7 cellular contexts compared by ENCODE assay signal in the genomic region with DNA sequence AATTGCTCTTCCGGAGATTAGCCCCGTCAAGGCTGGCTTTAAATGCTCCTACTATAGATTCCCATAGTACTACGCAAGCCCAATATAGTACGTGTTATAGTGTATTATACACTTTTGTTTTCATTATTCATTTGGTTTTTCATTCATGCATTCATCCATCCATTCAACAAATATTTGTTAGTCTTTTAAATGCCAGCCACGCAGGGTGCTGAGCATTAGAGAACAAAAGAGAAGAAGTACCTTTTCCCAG. TPM values are rescaled to one million over a fixed set of nuclear protein-coding genes. Genes with fewer than 3 reads are reported as not detected.
DNase-seq lines count a peak whose midpoint lies in the region; ATAC-seq and TF ChIP-seq lines count a peak whose summit lies in the region.

No MANE protein-coding gene starts in this region.

- no peak for DNase-seq in HFF-Myc (ENCODE audit: extremely low read depth, low read depth)
- DNase-seq in ascending aorta (ENCODE audit: low spot score in 2 of 2): no peak
- DNase-seq in kidney epithelial cell (ENCODE audit: low read depth): no peak
- no peak for DNase-seq in thoracic aorta (ENCODE audit: low spot score)
- no peak for DNase-seq in activated CD4-positive, alpha-beta T cell treated with anti-CD3 and anti-CD28 coated beads, Interleukin-2, amount 50 U/mL, for 1 hour
- no peak for DNase-seq in HuH-7.5 (ENCODE audit: low spot score)

- H3K4me3 ChIP-seq in HFF-Myc (replicated peaks; ENCODE audit: low read depth, low read length): peak overlapping the region; percentile 79
- peak overlapping the region; percentile 79 to 89 for H3K4me3 ChIP-seq in ascending aorta
- peak overlapping the region; percentile 88 for H3K4me3 ChIP-seq in kidney epithelial cell (ENCODE audit: low read depth, low read length)
- H3K4me3 ChIP-seq in thoracic aorta: peak overlapping the region; percentile 98

- intact Hi-C loops in ascending aorta (cut with DNase I): loop anchor here (2.0 to 10.0 kb wide), 4 partner anchors 28 to 502 kb away; partner anchors contain the start of gene MARK1

- H3K36me3 ChIP-seq in ascending aorta: peaks cover 0 to 10% of the 10 kb centered on the region in 2 donors
- no peaks in the 10 kb centered on the region for H3K36me3 ChIP-seq in kidney epithelial cell (ENCODE audit: control insufficient read depth, insufficient read depth, low read length)
- no peaks in the 10 kb centered on the region for H3K36me3 ChIP-seq in thoracic aorta

- H3K9me3 ChIP-seq in ascending aorta: no peaks in the 10 kb centered on the region
- H3K9me3 ChIP-seq in thoracic aorta: no peaks in the 10 kb centered on the region

- ATAC-seq in thoracic aorta (ENCODE audit: insufficient number of reproducible peaks, low FRiP score, low read depth): no peak
- no peak for ATAC-seq in HG03565 (IDR thresholded peaks at IDR 0.05; ENCODE audit: unreplicated experiment)

- H3K27ac ChIP-seq in ascending aorta: peak overlapping the region; percentile 76 to 85
- peak overlapping the region; percentile 74 to 79 for H3K27ac ChIP-seq in thoracic aorta

- TF ChIP-seq CTCF in HFF-Myc (IDR thresholded peaks at IDR 0.05; ENCODE audit: low read depth, low read length, missing control alignments) (no peak), ascending aorta (IDR thresholded peaks at IDR 0.05) (no peak), kidney epithelial cell (IDR thresholded peaks at IDR 0.05; ENCODE audit: insufficient read depth, low read length, poor library complexity, severe bottlenecking) (no peak), thoracic aorta (IDR thresholded peaks at IDR 0.05) (no peak)

- H3K27me3 ChIP-seq in ascending aorta (no peaks in the 10 kb centered on the region), kidney epithelial cell (ENCODE audit: control insufficient read depth, insufficient read depth, low read length) (no peaks in the 10 kb centered on the region), thoracic aorta (replicated peaks; ENCODE audit: insufficient read depth) (no peaks in the 10 kb centered on the region)

- H3K4me1 ChIP-seq in ascending aorta: peaks cover 0 to 13% of the 10 kb centered on the region in 2 donors
- peaks cover 31% of the 10 kb centered on the region in 2 donors for H3K4me1 ChIP-seq in thoracic aorta (ENCODE audit: control insufficient read depth in 1 of 2, low read depth in 2 of 2)

RNA-seq across cellular contexts. Expression of gene RAB3GAP2, which starts 0.5 kb away (rescaled TPM):
- total RNA-seq in ascending aorta (9.8 TPM), kidney epithelial cell (27.5 and 33.0 TPM in 2 replicates), thoracic aorta (10 to 100 TPM; 22.5 to 37.9 TPM)
